ENCODE assay signal across 12 cellular contexts in the genomic region with DNA sequence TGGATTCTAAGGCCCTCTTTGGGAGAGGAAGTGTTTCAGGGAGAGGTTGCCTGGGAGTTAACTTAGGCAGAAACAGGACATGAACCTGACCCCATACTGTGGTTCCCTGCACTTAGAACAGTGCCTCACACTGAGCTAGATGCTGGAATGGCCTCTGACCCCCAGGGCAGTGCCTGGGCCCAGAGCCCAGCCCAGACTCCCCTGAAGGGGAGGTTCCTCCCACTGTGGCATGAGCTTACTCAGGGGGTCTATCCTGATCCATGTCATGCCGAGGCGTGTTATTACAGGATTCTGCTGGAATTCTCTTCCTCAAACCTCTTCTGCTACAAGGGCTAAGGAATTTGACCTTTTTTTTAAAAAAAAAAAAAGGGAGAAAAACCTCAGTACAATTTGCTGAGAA.
DNase-seq lines count a peak whose midpoint lies in the region; TF ChIP-seq lines count a peak whose summit lies in the region.
"Had no signal": no experiment of that assay in that cellular context is flagged by ENCODE, and none has a peak within 500 bp of the region (broad histone marks: within the 10 kb centered on the region; RNA-seq: fewer than 3 reads in every experiment).

No MANE protein-coding gene starts in this region.

- no peaks in the 10 kb centered on the region for H3K9me3 Mint-ChIP-seq in progenitor cell of endocrine pancreas (ENCODE audit: low read depth)

- TF ChIP-seq POLR2A in adrenal gland (IDR thresholded peaks at IDR 0.05), result no peak

- intact Hi-C loops in adrenal gland (cut with DNase I) (loop anchor here (10.0 kb wide), 2 partner anchors 133 to 147 kb away; partner anchors contain the start of gene SSBP3 (in 2 of the 2)), posterior cingulate gyrus (cut with DNase I) (loop anchor here (2.0 to 5.0 kb wide), 2 partner anchors 89 to 135 kb away; partner anchors contain the start of gene SSBP3), head of caudate nucleus (cut with DNase I) (loop anchor here (5.0 to 10.0 kb wide), 3 partner anchors 53 to 213 kb away; partner anchors contain the start of gene SSBP3)

- no peak overlapping the region for H2AFZ ChIP-seq in ACC112 (ENCODE audit: low read length, unreplicated experiment)

- H3K27me3 ChIP-seq in ACC112 (ENCODE audit: insufficient read depth, low read length) (no peaks in the 10 kb centered on the region), adrenal gland (no peaks in the 10 kb centered on the region)

- H3K27me3 Mint-ChIP-seq in progenitor cell of endocrine pancreas, result no peaks in the 10 kb centered on the region

- H3K79me2 ChIP-seq in ACC112 (ENCODE audit: control insufficient read depth, insufficient read depth, low read length, unreplicated experiment), result no peaks in the 10 kb centered on the region

- TF ChIP-seq CTCF in adrenal gland (IDR thresholded peaks at IDR 0.05), result no peak
- TF ChIP-seq CTCF in progenitor cell of endocrine pancreas (IDR thresholded peaks at IDR 0.05; ENCODE audit: unreplicated experiment), result no peak

- peaks cover 38% of the 10 kb centered on the region for H3K4me1 ChIP-seq in ACC112 (ENCODE audit: control insufficient read depth, insufficient read depth, low read length, unreplicated experiment)
- H3K4me1 ChIP-seq in adrenal gland (replicated peaks in 1 of 2), result peaks cover 42 to 59% of the 10 kb centered on the region in 2 donors

- H3K4me3 Mint-ChIP-seq in progenitor cell of endocrine pancreas (ENCODE audit: low read depth), result no peak overlapping the region

- no peaks in the 10 kb centered on the region for H3K9me3 ChIP-seq in adrenal gland (replicated peaks in 1 of 3)

- H3K36me3 ChIP-seq in ACC112 (ENCODE audit: insufficient read depth, low read length), result no peaks in the 10 kb centered on the region
- H3K36me3 ChIP-seq in adrenal gland (replicated peaks in 1 of 2), result no peaks in the 10 kb centered on the region

- peaks cover 6% of the 10 kb centered on the region for H3K36me3 Mint-ChIP-seq in progenitor cell of endocrine pancreas (ENCODE audit: insufficient read depth)

- H3K4me1 Mint-ChIP-seq in progenitor cell of endocrine pancreas (ENCODE audit: low read depth), result peaks cover 22% of the 10 kb centered on the region

- WGBS in adrenal gland, 4 donors, result 51 to 64% (median 62%) methylated on average over 2 of the region's 2 CpGs

- H3K4me3 ChIP-seq in ACC112 (ENCODE audit: low read depth, low read length) (no peak overlapping the region), adrenal gland (no peak overlapping the region)

- H3K27ac ChIP-seq in ACC112 (ENCODE audit: low read depth, low read length) (peak overlapping the region; percentile 82), adrenal gland (peak overlapping the region; percentile 90 to 99 (median 96))

- DNase-seq in adrenal gland, result no peak
- peak; percentile 43 for DNase-seq in kidney glomerular epithelial cell (lab: John Stamatoyannopoulos, UW)
- no peak for DNase-seq in progenitor cell of endocrine pancreas (ENCODE audit: low spot score, unreplicated experiment)
- DNase-seq in COLO829 (ENCODE audit: low spot score), result no peak
- no peak for DNase-seq in posterior cingulate gyrus
- DNase-seq in NAMALWA (ENCODE audit: low spot score), result no peak
- DNase-seq in head of caudate nucleus, result no peak
- DNase-seq: ACHN; activated CD8-positive, alpha-beta memory T cell treated with anti-CD3 and anti-CD28 coated beads, Interleukin-2, amount 50 U/mL, for 4 hours; Calu3; NCI-H2171 treated with DMSO at 0.1 percent for 48 hours had no signal

- H3K27ac Mint-ChIP-seq in progenitor cell of endocrine pancreas, result peak overlapping the region; percentile 93
